35 cellular contexts compared by ENCODE assay signal in genomic region chr15:60122691-60123090, GRCh38.
"Had no signal": no experiment of that assay in that cellular context is flagged by ENCODE, and none has a peak within 500 bp of the region (broad histone marks: within the 10 kb centered on the region; RNA-seq: fewer than 3 reads in every experiment).

No MANE protein-coding gene starts in this region.

- H3K36me3 Mint-ChIP-seq: activated CD8-positive, alpha-beta memory T cell treated with anti-CD3 and anti-CD28 coated beads, Interleukin-2, amount 10 ng/mL, durations not matched to agents 7 days and 5 days; activated naive CD4-positive, alpha-beta T cell treated with anti-CD3 and anti-CD28 coated beads, Interleukin-2, amount 10 ng/mL, durations not matched to agents 7 days and 5 days; activated naive CD4-positive, alpha-beta T cell treated with anti-CD3 and anti-CD28 coated beads, Interleukin-2, amount 50 U/mL, for 24 hours; activated naive CD8-positive, alpha-beta T cell; activated naive CD8-positive, alpha-beta T cell treated with anti-CD3 and anti-CD28 coated beads, Interleukin-2, amount 10 ng/mL, durations not matched to agents 7 days and 5 days; brain; T-cell had no signal

- ATAC-seq: activated CD8-positive, alpha-beta T cell treated with anti-CD3 and anti-CD28 coated beads, Interleukin-2, amount 10 ng/mL, durations not matched to agents 7 days and 5 days; T-cell had no signal

- H3K4me3 Mint-ChIP-seq: activated B cell treated with CpG ODN at 0.5 μM for 24 hours; activated CD4-positive, alpha-beta memory T cell treated with anti-CD3 and anti-CD28 coated beads, Interleukin-2, amount 10 ng/mL, durations not matched to agents 7 days and 5 days; activated CD4-positive, alpha-beta T cell treated with anti-CD3 and anti-CD28 coated beads, Interleukin-2, amount 10 ng/mL, durations not matched to agents 7 days and 5 days; activated CD8-positive, alpha-beta memory T cell treated with anti-CD3 and anti-CD28 coated beads, Interleukin-2, amount 10 ng/mL, durations not matched to agents 7 days and 5 days; activated CD8-positive, alpha-beta T cell treated with anti-CD3 and anti-CD28 coated beads, Interleukin-2, amount 10 ng/mL, durations not matched to agents 7 days and 5 days; activated naive CD4-positive, alpha-beta T cell treated with anti-CD3 and anti-CD28 coated beads, Interleukin-2, amount 10 ng/mL, durations not matched to agents 7 days and 5 days; activated naive CD4-positive, alpha-beta T cell treated with anti-CD3 and anti-CD28 coated beads, Interleukin-2, amount 50 U/mL, for 24 hours; activated naive CD8-positive, alpha-beta T cell; activated naive CD8-positive, alpha-beta T cell treated with anti-CD3 and anti-CD28 coated beads, Interleukin-2, amount 10 ng/mL, durations not matched to agents 7 days and 5 days; activated naive CD8-positive, alpha-beta T cell treated with anti-CD3 and anti-CD28 coated beads, Interleukin-2, amount 50 U/mL, for 24 hours; activated T-cell treated with anti-CD3 and anti-CD28 coated beads, Interleukin-2, amount 50 U/mL, for 24 hours; brain; central memory CD8-positive, alpha-beta T cell; T-cell; T-helper 2 cell treated with Interferon-gamma antibody and Interleukin-4, amounts not matched to agents 5 μg/mL and 100 μg/mL, for 36 hours had no signal

- H3K4me1 ChIP-seq: ascending aorta had no signal

- H3K36me3 ChIP-seq: ascending aorta, cardiac muscle cell had no signal

- FAIRE-seq: bronchial epithelial cell, TTC549 had no signal

- H3K27me3 Mint-ChIP-seq: activated CD4-positive, alpha-beta memory T cell treated with anti-CD3 and anti-CD28 coated beads, Interleukin-2, amount 10 ng/mL, durations not matched to agents 7 days and 5 days; activated CD8-positive, alpha-beta memory T cell treated with anti-CD3 and anti-CD28 coated beads, Interleukin-2, amount 10 ng/mL, durations not matched to agents 7 days and 5 days; activated naive CD4-positive, alpha-beta T cell treated with anti-CD3 and anti-CD28 coated beads, Interleukin-2, amount 50 U/mL, for 24 hours; activated naive CD8-positive, alpha-beta T cell; activated naive CD8-positive, alpha-beta T cell treated with anti-CD3 and anti-CD28 coated beads, Interleukin-2, amount 10 ng/mL, durations not matched to agents 7 days and 5 days; central memory CD8-positive, alpha-beta T cell; T-cell had no signal

- DNase-seq: activated B cell treated with CpG ODN at 0.5 μM for 24 hours; activated CD4-positive, alpha-beta memory T cell treated with anti-CD3 and anti-CD28 coated beads, Interleukin-2, amount 10 ng/mL, durations not matched to agents 7 days and 5 days; activated CD4-positive, alpha-beta T cell treated with anti-CD3 and anti-CD28 coated beads for 4 hours; activated CD4-positive, alpha-beta T cell treated with anti-CD3 and anti-CD28 coated beads, Interleukin-2, amount 10 ng/mL, durations not matched to agents 7 days and 5 days; activated CD4-positive, alpha-beta T cell treated with anti-CD3 and anti-CD28 coated beads, Interleukin-2, amount 50 U/mL, for 48 hours; activated CD4-positive, CD25-positive, alpha-beta regulatory T cell treated with anti-CD3 and anti-CD28 coated beads, Interleukin-2, amount 50 U/mL, for 72 hours; activated CD8-positive, alpha-beta memory T cell treated with anti-CD3 and anti-CD28 coated beads for 24 hours; activated CD8-positive, alpha-beta memory T cell treated with anti-CD3 and anti-CD28 coated beads, Interleukin-2, amount 10 ng/mL, durations not matched to agents 7 days and 5 days; activated CD8-positive, alpha-beta memory T cell treated with anti-CD3 and anti-CD28 coated beads, Interleukin-2, amount 50 U/mL, for 48 hours; activated CD8-positive, alpha-beta T cell treated with anti-CD3 and anti-CD28 coated beads, Interleukin-2, amount 10 ng/mL, durations not matched to agents 7 days and 5 days; activated effector memory CD4-positive, alpha-beta T cell treated with Interleukin-2 at 50 U/mL for 16 hours; activated gamma-delta T cell; activated naive CD4-positive, alpha-beta T cell treated with anti-CD3 and anti-CD28 coated beads, Interleukin-2, amount 10 ng/mL, durations not matched to agents 7 days and 5 days; activated naive CD4-positive, alpha-beta T cell treated with Interleukin-2 at 50 U/mL for 16 hours; activated naive CD8-positive, alpha-beta T cell treated with anti-CD3 and anti-CD28 coated beads, Interleukin-2, amount 10 ng/mL, durations not matched to agents 7 days and 5 days; activated naive CD8-positive, alpha-beta T cell treated with anti-CD3 and anti-CD28 coated beads, Interleukin-2, amount 50 U/mL, for 24 hours; activated T-cell treated with anti-CD3 and anti-CD28 coated beads, Interleukin-2, amount 50 U/mL, for 24 hours; amygdala; anterior cingulate cortex; caudate nucleus; cerebellar nuclear complex; T-cell; T-helper 2 cell; T-helper 9 cell had no signal

- H3K27me3 ChIP-seq: ascending aorta had no signal

- H3K27ac Mint-ChIP-seq: activated B cell treated with CpG ODN at 0.5 μM for 24 hours; activated CD4-positive, alpha-beta T cell treated with anti-CD3 and anti-CD28 coated beads, Interleukin-2, amount 10 ng/mL, durations not matched to agents 7 days and 5 days; activated CD8-positive, alpha-beta memory T cell treated with anti-CD3 and anti-CD28 coated beads, Interleukin-2, amount 10 ng/mL, durations not matched to agents 7 days and 5 days; activated CD8-positive, alpha-beta T cell treated with anti-CD3 and anti-CD28 coated beads, Interleukin-2, amount 10 ng/mL, durations not matched to agents 7 days and 5 days; activated naive CD4-positive, alpha-beta T cell treated with anti-CD3 and anti-CD28 coated beads, Interleukin-2, amount 10 ng/mL, durations not matched to agents 7 days and 5 days; activated naive CD4-positive, alpha-beta T cell treated with anti-CD3 and anti-CD28 coated beads, Interleukin-2, amount 50 U/mL, for 24 hours; activated naive CD8-positive, alpha-beta T cell; activated naive CD8-positive, alpha-beta T cell treated with anti-CD3 and anti-CD28 coated beads, Interleukin-2, amount 10 ng/mL, durations not matched to agents 7 days and 5 days; activated naive CD8-positive, alpha-beta T cell treated with anti-CD3 and anti-CD28 coated beads, Interleukin-2, amount 50 U/mL, for 24 hours; activated T-helper 2 cell treated with anti-CD3 and anti-CD28 coated beads, Interferon-gamma antibody, Interleukin-2, Interleukin-4, amounts not matched to agents 10 μg/mL and 5 μg/mL and 100 μg/mL, durations not matched to agents 14 hours and 24 hours and 36 hours; brain; T-helper 2 cell treated with Interferon-gamma antibody and Interleukin-4, amounts not matched to agents 5 μg/mL and 100 μg/mL, for 36 hours had no signal

- H3K27ac ChIP-seq: ascending aorta, cardiac muscle cell, VCaP had no signal

- H3K9me3 ChIP-seq: ascending aorta had no signal

- H3K4me3 ChIP-seq: ascending aorta, cardiac muscle cell had no signal
